7 cellular contexts compared by ENCODE assay signal in genomic region chr6:26312096-26312463, GRCh38. TPM values are rescaled to one million over a fixed set of nuclear protein-coding genes. Genes with fewer than 3 reads are reported as not detected.
DNase-seq lines count a peak whose midpoint lies in the region; ATAC-seq and TF ChIP-seq lines count a peak whose summit lies in the region.

No MANE protein-coding gene starts in this region.

- no peak for DNase-seq in GM23338 (ENCODE audit: low spot score)
- no peak for DNase-seq in Panc1 (ENCODE audit: low read depth, low spot score)
- DNase-seq in epithelial cell of esophagus (ENCODE audit: low read depth) = no peak
- DNase-seq in prostate gland (ENCODE audit: low spot score) = no peak
- no peak for DNase-seq in AG08396 (ENCODE audit: low spot score)

- peaks cover 8% of the 10 kb centered on the region; the same call in 2 of the 3 replicates for H3K9me3 Mint-ChIP-seq in GM23338

- H3K36me3 Mint-ChIP-seq in GM23338 (ENCODE audit: low read depth) = peaks cover 5% of the 10 kb centered on the region; the same call in 1 of the 3 replicates

- peak overlapping the region; percentile 1; the same call in 1 of the 2 replicates for H2AFZ ChIP-seq in GM23338

- H3F3A ChIP-seq in GM23338 (replicated peaks; ENCODE audit: low read depth) = no peaks in the 10 kb centered on the region

- no TSS peak for BruUV-seq in Panc1 (replicated peaks; lab: Mats Ljungman, UMichigan)

- peak overlapping the region; percentile 80 for H3K4me2 ChIP-seq in GM23338

- no peaks in the 10 kb centered on the region for H3K27me3 ChIP-seq in GM23338 (ENCODE audit: insufficient read depth)
- H3K27me3 ChIP-seq in Panc1 (ENCODE audit: control insufficient read depth, insufficient read depth, low read length) = no peaks in the 10 kb centered on the region
- H3K27me3 ChIP-seq in prostate gland (replicated peaks; ENCODE audit: insufficient read depth) = no peaks in the 10 kb centered on the region

- peaks cover 35% of the 10 kb centered on the region for H3K27me3 Mint-ChIP-seq in GM23338 (ENCODE audit: insufficient read depth, low read depth, poor library complexity)

- 5% methylated on average over 6 of the region's 6 CpGs for WGBS in prostate gland

- intact Hi-C loops in Panc1 (cut with micrococcal nuclease; ENCODE audit: unreplicated experiment) (no loop called here), prostate gland (cut with DNase I) (no loop called here)

- H3K36me3 ChIP-seq in GM23338 (ENCODE audit: insufficient read depth) (no peaks in the 10 kb centered on the region), Panc1 (ENCODE audit: control insufficient read depth, insufficient read depth, low read length) (no peaks in the 10 kb centered on the region), prostate gland (no peaks in the 10 kb centered on the region)

- H3K4me1 ChIP-seq in GM23338 (ENCODE audit: insufficient read depth) (no peaks in the 10 kb centered on the region), Panc1 (ENCODE audit: control insufficient read depth, insufficient read depth, low read length) (peaks cover 9% of the 10 kb centered on the region), prostate gland (replicated peaks) (no peaks in the 10 kb centered on the region)

- TF ChIP-seq CTCF in GM23338 (conservative IDR thresholded peaks at IDR 0.05; ENCODE audit: low read depth in 2 of 2) (no peak), Panc1 (IDR thresholded peaks at IDR 0.05) (no peak), epithelial cell of esophagus (IDR thresholded peaks at IDR 0.05; ENCODE audit: insufficient read depth, low read depth, low read length, missing control alignments) (peak; percentile 17), prostate gland (IDR thresholded peaks at IDR 0.05) (no peak)

- in situ Hi-C loops in Panc1 (cut with HindIII; ENCODE audit: low pct_unique_long_range_greater_than_20kb, low sequenced_read_pairs) = no loop called here

- H3K27ac ChIP-seq in GM23338 (ENCODE audit: low read depth) = no peak overlapping the region
- peak overlapping the region; percentile 69; the same call in 1 of the 2 replicates for H3K27ac ChIP-seq in Panc1 (ENCODE audit: low read length)
- H3K27ac ChIP-seq in prostate gland = peak overlapping the region; percentile 58 to 67

- no peak for ATAC-seq in GM23338
- ATAC-seq in Panc1 = no peak
- ATAC-seq in HG02642 (IDR thresholded peaks at IDR 0.05; ENCODE audit: poor library complexity, unreplicated experiment) = no peak
- no peak for ATAC-seq in GM21367 (IDR thresholded peaks at IDR 0.05; ENCODE audit: unreplicated experiment)

- TF ChIP-seq POLR2A in prostate gland (IDR thresholded peaks at IDR 0.05) = no peak

- H3K9me3 ChIP-seq in Panc1 (ENCODE audit: control insufficient read depth, insufficient read depth, low read depth, low read length) (no peaks in the 10 kb centered on the region), prostate gland (no peaks in the 10 kb centered on the region)

- POLR2A ChIA-PET in Panc1 (lab: Charles Lee) = no interaction called here

- peak overlapping the region; percentile 88 for H3K4me3 Mint-ChIP-seq in GM23338

- H3K79me2 ChIP-seq in GM23338 (replicated peaks; ENCODE audit: insufficient read depth) = no peaks in the 10 kb centered on the region

- no peaks in the 10 kb centered on the region for H3K9me2 ChIP-seq in GM23338 (ENCODE audit: insufficient read depth)

- H3K4me3 ChIP-seq in GM23338 (peak overlapping the region; percentile 72), Panc1 (ENCODE audit: low read depth in 2 of 2, low read length in 2 of 2) (peak overlapping the region; percentile 56 to 92), epithelial cell of esophagus (ENCODE audit: low read length) (peak overlapping the region; percentile 87), prostate gland (peak overlapping the region; percentile 8 to 19)

- no peak overlapping the region; the same call in none of the 2 replicates for H3K27ac Mint-ChIP-seq in GM23338

- peaks cover 4% of the 10 kb centered on the region for H3K4me1 Mint-ChIP-seq in GM23338

- CTCF ChIA-PET in Panc1 (lab: Charles Lee) = no interaction called here

- no peaks in the 10 kb centered on the region for H4K20me1 ChIP-seq in GM23338 (replicated peaks; ENCODE audit: insufficient read depth)

TF ChIP-seq in GM23338, 12 proteins besides CTCF, POLR2A, EP300 and RAD21 (continues in another document):
- TF ChIP-seq ZNF462 (CRISPR knock-in tag; IDR thresholded peaks at IDR 0.05) (no peak), ZNF331 (CRISPR knock-in tag; IDR thresholded peaks at IDR 0.05; ENCODE audit: low read depth) (no peak), ETS1 (IDR thresholded peaks at IDR 0.05) (no peak), POLR2AphosphoS5 (IDR thresholded peaks at IDR 0.05; ENCODE audit: low read depth) (no peak), STAT1 (IDR thresholded peaks at IDR 0.05; ENCODE audit: unreplicated experiment) (no peak), JUNB (IDR thresholded peaks at IDR 0.05; ENCODE audit: unreplicated experiment) (no peak), NANOG (IDR thresholded peaks at IDR 0.05; ENCODE audit: borderline replicate concordance) (no peak), EZH2phosphoT487 (IDR thresholded peaks at IDR 0.05; ENCODE audit: unreplicated experiment) (no peak), EZH2 (IDR thresholded peaks at IDR 0.05; ENCODE audit: low read depth, unreplicated experiment) (no peak)

RNA-seq across cellular contexts. Expression of gene BTN3A2, which starts 52.9 kb away (rescaled TPM):
- total RNA-seq in GM23338 (2014; rRNA removed; shearing (Covaris generic)) = 2.8 and 10.4 TPM in 2 replicates
- 3.4 and 4.3 TPM in 2 replicates for polyA plus RNA-seq in GM23338 (2016; fragmentation: Nextera tagmentation; extraction: Ambion mirVana)
- total RNA-seq in Panc1 (2021; ENCODE audit: unreplicated experiment) = 5.5 TPM
- polyA plus RNA-seq in Panc1 (2012; ENCODE audit: insufficient read length) = 4.6 TPM
- total RNA-seq in prostate gland = 10 to 100 TPM; 15.9 to 35.9 TPM

Comparison
In these comparisons a context has a peak if more than half of its experiments do, and no peak if none do; other contexts are left out.
1. H3K4me3 ChIP-seq: peak in every context shown above with its lines; median percentile 87 in epithelial cell of esophagus; 74 in Panc1; 72 in GM23338; 14 in prostate gland.